Comparison of ENCODE assay signal across 8 cellular contexts in the genomic region with DNA sequence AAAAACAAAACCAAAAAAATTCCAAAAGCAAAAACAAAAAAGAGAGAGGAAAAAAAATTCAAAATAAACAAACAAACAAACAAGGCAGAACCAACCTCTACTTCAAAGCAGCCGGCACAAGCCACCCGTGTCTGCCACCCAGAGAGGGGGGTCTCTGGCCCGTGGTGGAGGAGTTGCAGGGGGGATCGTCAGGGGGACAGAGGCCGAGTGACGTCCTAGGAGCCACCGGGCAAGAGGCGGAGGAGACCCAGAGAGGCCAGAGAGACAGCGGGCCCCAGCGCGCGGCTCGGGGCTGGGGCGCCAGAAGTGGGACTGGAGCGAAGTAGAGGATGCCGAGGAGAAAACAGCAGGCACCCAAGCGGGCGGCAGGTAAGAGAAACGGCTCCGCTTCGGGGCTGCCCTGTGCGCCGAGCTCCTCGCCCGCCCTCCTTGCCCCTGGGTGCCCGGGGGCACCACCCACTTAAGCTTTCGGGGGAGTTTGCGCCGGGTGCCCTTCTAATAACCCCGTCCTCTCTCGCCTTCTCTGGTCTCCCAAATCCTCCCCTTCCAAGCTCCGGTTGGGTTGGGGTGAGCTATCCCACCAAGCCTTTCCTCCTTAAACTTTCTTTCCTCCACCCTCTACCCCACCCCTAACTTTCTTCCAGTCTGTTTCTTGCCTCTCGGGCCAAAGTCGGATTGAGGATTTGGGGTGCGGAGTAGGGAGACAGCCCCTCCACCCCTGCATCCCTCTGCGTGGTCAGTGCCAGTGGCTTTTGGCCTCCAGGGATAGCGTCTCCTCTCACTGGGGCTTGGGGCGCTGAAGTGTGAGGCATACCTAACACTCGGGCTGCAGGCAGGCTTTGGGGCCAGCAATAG. TPM values are rescaled to one million over a fixed set of nuclear protein-coding genes. Genes with fewer than 3 reads are reported as not detected.
DNase-seq lines count a peak whose midpoint lies in the region; FAIRE-seq and TF ChIP-seq lines count a peak whose summit lies in the region.

No MANE protein-coding gene starts in this region.

- H3K9ac ChIP-seq in NT2/D1 (ENCODE audit: insufficient read length, low read depth) (peak overlapping the region; percentile 78), kidney (ENCODE audit: low read length in 2 of 2) (peak overlapping the region; percentile 6 to 29)

- H3K9me3 ChIP-seq in NT2/D1 (ENCODE audit: insufficient read depth, low read length) (no peaks in the 10 kb centered on the region), ascending aorta (no peaks in the 10 kb centered on the region), kidney (ENCODE audit: control insufficient read depth in 1 of 2, low read length in 2 of 2) (no peaks in the 10 kb centered on the region)

- DNase-seq in AG10803 (ENCODE audit: low read depth) (no peak), NT2/D1 (ENCODE audit: low read depth, low spot score) (no peak), ascending aorta (ENCODE audit: low spot score in 2 of 2) (no peak), kidney (peak; percentile 71), RCC 7860 (ENCODE audit: low spot score) (no peak), NCI-H1436 treated with DMSO at 0.1 percent for 48 hours (lab: John Stamatoyannopoulos, UW) (no peak), midbrain (lab: John Stamatoyannopoulos, UW) (no peak)
- peak; percentile 51 for DNase-seq in stimulated activated CD4-positive, alpha-beta T cell treated with anti-CD3 and anti-CD28 coated beads, Interleukin-4, amount 100 ng/mL, for 1 hour

- H3K36me3 ChIP-seq in NT2/D1 (ENCODE audit: insufficient read depth, insufficient read length, low read length): no peaks in the 10 kb centered on the region
- H3K36me3 ChIP-seq in ascending aorta: no peaks in the 10 kb centered on the region
- H3K36me3 ChIP-seq in kidney (ENCODE audit: control insufficient read depth in 1 of 2, insufficient read depth in 2 of 2, low read length in 2 of 2): no peaks in the 10 kb centered on the region

- H3K27me3 ChIP-seq in NT2/D1 (ENCODE audit: insufficient read depth, insufficient read length) (peaks cover 32% of the 10 kb centered on the region), ascending aorta (no peaks in the 10 kb centered on the region)

- FAIRE-seq in kidney (lab: Jason Lieb, UNC): no peak
- no peak for FAIRE-seq in RCC 7860 (lab: Jason Lieb, UNC)

- intact Hi-C loops in ascending aorta (cut with DNase I) (no loop called here), kidney (cut with DNase I) (no loop called here)

- no peaks in the 10 kb centered on the region for H3K4me1 ChIP-seq in NT2/D1 (ENCODE audit: insufficient read depth, insufficient read length)
- H3K4me1 ChIP-seq in ascending aorta: no peaks in the 10 kb centered on the region
- H3K4me1 ChIP-seq in kidney (ENCODE audit: control insufficient read depth in 1 of 2, insufficient read depth in 1 of 2, low read depth in 1 of 2, low read length in 2 of 2): peaks cover 0 to 2% of the 10 kb centered on the region in 2 donors

- H3K4me3 ChIP-seq in AG10803 (ENCODE audit: low read length): peak overlapping the region; percentile 75
- H3K4me3 ChIP-seq in NT2/D1 (ENCODE audit: insufficient read length, low read depth): peak overlapping the region; percentile 90
- peak overlapping the region; percentile 44 to 46 for H3K4me3 ChIP-seq in ascending aorta
- peak overlapping the region; percentile 66 to 79 for H3K4me3 ChIP-seq in kidney (ENCODE audit: low read length in 2 of 2)

- H3K27ac ChIP-seq in ascending aorta (peak overlapping the region; percentile 34 to 70), kidney (ENCODE audit: low read depth in 2 of 2, low read length in 2 of 2) (peak overlapping the region in 1 of 2 donors; percentile 23)

- TF ChIP-seq CTCF in AG10803 (conservative IDR thresholded peaks at IDR 0.05; ENCODE audit: low read length): no peak
- no peak for TF ChIP-seq CTCF in ascending aorta (IDR thresholded peaks at IDR 0.05)
- TF ChIP-seq CTCF in kidney (IDR thresholded peaks at IDR 0.05; ENCODE audit: borderline replicate concordance, extremely low read depth, insufficient read depth): no peak

RNA-seq across cellular contexts. Expression of a gene that starts 1.0 kb away (rescaled TPM):
- 51.9 TPM for total RNA-seq in ascending aorta
- 15.5 TPM for total RNA-seq in kidney
- 0.86 TPM for polyA plus RNA-seq in kidney (ENCODE audit: insufficient read depth, low read depth, low replicate concordance)

Comparison
In these comparisons a context has a peak if more than half of its experiments do, and no peak if none do; other contexts are left out.
1. DNase-seq: peak in kidney (single experiment) and stimulated activated CD4-positive, alpha-beta T cell treated with anti-CD3 and anti-CD28 coated beads, Interleukin-4, amount 100 ng/mL, for 1 hour (single experiment); none in AG10803 (single experiment), NT2/D1 (single experiment), ascending aorta (0 of 2), RCC 7860 (single experiment), NCI-H1436 treated with DMSO at 0.1 percent for 48 hours (single experiment) and midbrain (single experiment).
2. Peak in every context shown above with its lines, with median percentiles within 50 percentile points of each other: H3K4me3 ChIP-seq.